In the genomic region with DNA sequence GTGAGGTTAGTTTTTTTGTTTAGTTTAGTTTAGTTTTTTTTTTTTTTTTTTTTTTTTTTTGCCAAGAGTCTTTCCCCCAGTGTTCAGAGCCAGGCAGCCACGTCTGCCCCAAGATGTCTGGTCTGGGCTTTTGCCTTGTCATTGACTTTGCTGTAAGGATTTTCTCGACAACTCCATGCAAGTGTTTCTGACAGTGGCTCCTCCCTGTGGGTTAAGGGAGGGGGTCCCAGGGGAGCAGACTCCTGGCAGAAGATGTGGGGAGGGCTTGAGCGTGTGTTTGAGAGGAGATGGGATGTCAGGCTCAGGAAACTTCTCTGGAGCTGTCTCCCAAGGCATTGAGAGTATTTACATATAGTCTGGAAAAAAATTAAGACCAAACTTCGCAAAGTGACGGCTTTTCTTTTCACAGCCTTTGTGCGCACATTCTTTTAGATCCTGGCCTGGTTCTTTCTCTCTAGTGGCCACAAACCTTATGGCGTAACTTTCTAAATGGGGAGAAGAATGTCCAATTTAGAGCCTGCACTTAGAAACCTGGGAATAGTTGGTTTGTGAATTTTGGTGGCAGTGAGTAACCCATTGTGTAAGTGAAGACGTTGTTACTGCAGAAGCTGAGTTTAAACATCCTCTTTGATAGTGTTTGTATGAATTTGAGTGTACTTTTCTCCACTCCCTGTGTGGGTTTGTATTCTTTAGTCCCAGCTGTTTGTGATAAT, we compare ENCODE assay signal across 18 cellular contexts.
A peak's percentile ranks its signal among the peaks of the same experiment; 100 is the strongest.
DNase-seq lines count a peak whose midpoint lies in the region; ATAC-seq and TF ChIP-seq lines count a peak whose summit lies in the region.
"Had no signal": no experiment of that assay in that cellular context is flagged by ENCODE, and none has a peak within 500 bp of the region (broad histone marks: within the 10 kb centered on the region; RNA-seq: fewer than 3 reads in every experiment).

No MANE protein-coding gene starts in this region.

- DNase-seq in GM03348 (ENCODE audit: low spot score), result peak; percentile 11
- DNase-seq in NB4 (ENCODE audit: low read depth), result peak; percentile 85
- peak; percentile 9 for DNase-seq in fibroblast of the aortic adventitia (ENCODE audit: low read depth)
- peak; percentile 31 for DNase-seq in nephron progenitor cell
- DNase-seq in epidermal melanocyte (ENCODE audit: insufficient read length, low spot score), result no peak
- no peak for DNase-seq in dermis blood vessel endothelial cell
- no peak for DNase-seq in colonic mucosa
- DNase-seq: activated gamma-delta T cell treated with Interleukin-2 at 50 U/mL for 16 hours; AML-193; COR-L47; KBM-7; NCI-H1092 treated with DMSO at 0.1 percent for 48 hours; NCI-H2081; right lobe of liver; stimulated activated naive CD8-positive, alpha-beta T cell treated with anti-CD3 and anti-CD28 coated beads, Interleukin-15, amount 100 ng/mL, for 72 hours; T-helper 1 cell had no signal

- intact Hi-C loops in colonic mucosa (cut with DNase I), result no loop called here

- H3K36me3 ChIP-seq in colonic mucosa, result no peaks in the 10 kb centered on the region
- H3K36me3 ChIP-seq: right lobe of liver had no signal

- peaks cover 11% of the 10 kb centered on the region for H3K27me3 Mint-ChIP-seq in nephron progenitor cell (ENCODE audit: low read depth, poor library complexity)

- H3K4me1 ChIP-seq in colonic mucosa, result no peaks in the 10 kb centered on the region

- H3K4me3 Mint-ChIP-seq in nephron progenitor cell, result no peak overlapping the region
- H3K4me3 Mint-ChIP-seq: stimulated activated naive CD8-positive, alpha-beta T cell treated with anti-CD3 and anti-CD28 coated beads, Interleukin-15, amount 100 ng/mL, for 72 hours; type B pancreatic cell had no signal

- no peak overlapping the region for H3K27ac ChIP-seq in colonic mucosa
- H3K27ac ChIP-seq: right lobe of liver had no signal

- TF ChIP-seq CTCF in NB4 (IDR thresholded peaks at IDR 0.05; ENCODE audit: low read depth, low read length) (no peak), fibroblast of the aortic adventitia (IDR thresholded peaks at IDR 0.05; ENCODE audit: insufficient read depth, low read length) (no peak), nephron progenitor cell (IDR thresholded peaks at IDR 0.05) (no peak), colonic mucosa (IDR thresholded peaks at IDR 0.05) (no peak)

- H3K9ac ChIP-seq in colonic mucosa (ENCODE audit: low read depth in 2 of 2, low read length in 2 of 2), result no peak overlapping the region

- peaks cover 70% of the 10 kb centered on the region for H3K4me1 Mint-ChIP-seq in nephron progenitor cell
- H3K4me1 Mint-ChIP-seq: stimulated activated naive CD8-positive, alpha-beta T cell treated with anti-CD3 and anti-CD28 coated beads, Interleukin-15, amount 100 ng/mL, for 72 hours had no signal

- H3K9me3 Mint-ChIP-seq in nephron progenitor cell, result no peaks in the 10 kb centered on the region
- H3K9me3 Mint-ChIP-seq: stimulated activated naive CD8-positive, alpha-beta T cell treated with anti-CD3 and anti-CD28 coated beads, Interleukin-15, amount 100 ng/mL, for 72 hours; type B pancreatic cell had no signal

- H3K4me3 ChIP-seq in NB4 (ENCODE audit: low read depth, low read length) (no peak overlapping the region), fibroblast of the aortic adventitia (ENCODE audit: low read depth, low read length) (no peak overlapping the region), colonic mucosa (no peak overlapping the region)
- H3K4me3 ChIP-seq: right lobe of liver had no signal

- no peak for TF ChIP-seq POLR2A in NB4 (IDR thresholded peaks at IDR 0.05; ENCODE audit: extremely low read depth, insufficient read length)

- peak overlapping the region; percentile 60 for H3K27ac Mint-ChIP-seq in nephron progenitor cell
- H3K27ac Mint-ChIP-seq: stimulated activated naive CD8-positive, alpha-beta T cell treated with anti-CD3 and anti-CD28 coated beads, Interleukin-15, amount 100 ng/mL, for 72 hours; type B pancreatic cell had no signal

- ATAC-seq in HG03439 (IDR thresholded peaks at IDR 0.05; ENCODE audit: unreplicated experiment), result no peak
- ATAC-seq: right lobe of liver; stimulated activated naive CD8-positive, alpha-beta T cell treated with anti-CD3 and anti-CD28 coated beads, Interleukin-15, amount 100 ng/mL, for 72 hours had no signal

- H3K9me3 ChIP-seq in colonic mucosa, result no peaks in the 10 kb centered on the region
- H3K9me3 ChIP-seq: right lobe of liver had no signal

- no peaks in the 10 kb centered on the region for H3K36me3 Mint-ChIP-seq in nephron progenitor cell (ENCODE audit: low read depth)
- H3K36me3 Mint-ChIP-seq: type B pancreatic cell had no signal

- H3K27me3 ChIP-seq in colonic mucosa, result no peaks in the 10 kb centered on the region
- H3K27me3 ChIP-seq: right lobe of liver had no signal

Comparison
In these comparisons a context has a peak if more than half of its experiments do, and no peak if none do; other contexts are left out.
1. DNase-seq: peak in GM03348 (single experiment), NB4 (single experiment), fibroblast of the aortic adventitia (single experiment) and nephron progenitor cell (single experiment); none in epidermal melanocyte (single experiment), dermis blood vessel endothelial cell (single experiment) and colonic mucosa (single experiment).